In genomic region chr16:70437582-70438324, GRCh38 we compare ENCODE assay signal across 8 cellular contexts. TPM values are rescaled to one million over a fixed set of nuclear protein-coding genes. Genes with fewer than 3 reads are reported as not detected.
A peak's percentile ranks its signal among the peaks of the same experiment; 100 is the strongest.
DNase-seq lines count a peak whose midpoint lies in the region; TF ChIP-seq lines count a peak whose summit lies in the region.

No MANE protein-coding gene starts in this region.

- no peaks in the 10 kb centered on the region for H3K36me3 Mint-ChIP-seq in chondrocyte (ENCODE audit: low read depth)

- H3K4me3 ChIP-seq in NT2/D1 (ENCODE audit: insufficient read length, low read depth): peak overlapping the region; percentile 55
- peak overlapping the region; percentile 44 to 82 for H3K4me3 ChIP-seq in muscle layer of colon (ENCODE audit: low read depth in 1 of 2, low read length in 2 of 2)
- H3K4me3 ChIP-seq in vagina: peak overlapping the region; percentile 69 to 84

- DNase-seq in NCI-H1694 treated with DMSO at 0.1 percent for 48 hours (lab: John Stamatoyannopoulos, UW): peak; percentile 8
- no peak for DNase-seq in NCI-H1694 (lab: John Stamatoyannopoulos, UW)
- no peak for DNase-seq in NT2/D1 (ENCODE audit: low read depth, low spot score)
- no peak for DNase-seq in chondrocyte (ENCODE audit: low spot score)
- no peak for DNase-seq in vagina (ENCODE audit: extremely low spot score in 2 of 2)
- DNase-seq in NOMO-1 treated with dmso at 0.1 percent for 144 hours (lab: John Stamatoyannopoulos, UW; ENCODE audit: unreplicated experiment): no peak
- DNase-seq in NCI-H2196 treated with DMSO at 0.1 percent for 48 hours (lab: John Stamatoyannopoulos, UW; ENCODE audit: unreplicated experiment): no peak

- peaks cover 18% of the 10 kb centered on the region for H3K4me1 ChIP-seq in NT2/D1 (ENCODE audit: insufficient read depth, insufficient read length)
- H3K4me1 ChIP-seq in muscle layer of colon (ENCODE audit: insufficient read depth, low read length): peaks cover 44% of the 10 kb centered on the region
- peaks cover 53% of the 10 kb centered on the region for H3K4me1 ChIP-seq in vagina

- H3K27ac ChIP-seq in muscle layer of colon (ENCODE audit: low read depth, low read length) (peak overlapping the region; percentile 27), vagina (peak overlapping the region; percentile 73)

- no peaks in the 10 kb centered on the region for H3K27me3 Mint-ChIP-seq in chondrocyte (ENCODE audit: low read depth)

- peaks cover 18% of the 10 kb centered on the region for H3K36me3 ChIP-seq in NT2/D1 (ENCODE audit: insufficient read depth, insufficient read length, low read length)
- no peaks in the 10 kb centered on the region for H3K36me3 ChIP-seq in muscle layer of colon (ENCODE audit: insufficient read depth, low read length)
- H3K36me3 ChIP-seq in vagina: no peaks in the 10 kb centered on the region

- TF ChIP-seq CTCF in chondrocyte (IDR thresholded peaks at IDR 0.05): no peak
- TF ChIP-seq CTCF in vagina (IDR thresholded peaks at IDR 0.05): no peak

- H3K4me3 Mint-ChIP-seq in chondrocyte (ENCODE audit: unreplicated experiment): peak overlapping the region; percentile 94

- peaks cover 60% of the 10 kb centered on the region for H3K4me1 Mint-ChIP-seq in chondrocyte (ENCODE audit: low read depth)

- no peak for TF ChIP-seq POLR2A in vagina (IDR thresholded peaks at IDR 0.05)

- H3K27ac Mint-ChIP-seq in chondrocyte (ENCODE audit: unreplicated experiment): peak overlapping the region; percentile 97

- no peaks in the 10 kb centered on the region for H3K27me3 ChIP-seq in NT2/D1 (ENCODE audit: insufficient read depth, insufficient read length)
- no peaks in the 10 kb centered on the region for H3K27me3 ChIP-seq in muscle layer of colon (ENCODE audit: control insufficient read depth in 1 of 2, insufficient read depth in 2 of 2, low read length in 2 of 2)
- H3K27me3 ChIP-seq in vagina: no peaks in the 10 kb centered on the region

- intact Hi-C loops in vagina (cut with DNase I): no loop called here

- H3K9ac ChIP-seq in NT2/D1 (ENCODE audit: insufficient read length, low read depth) (peak overlapping the region; percentile 99), muscle layer of colon (ENCODE audit: low read length) (peak overlapping the region; percentile 64)

- H3K9me3 ChIP-seq in NT2/D1 (ENCODE audit: insufficient read depth, low read length) (no peaks in the 10 kb centered on the region), muscle layer of colon (ENCODE audit: low read length) (no peaks in the 10 kb centered on the region), vagina (no peaks in the 10 kb centered on the region)

- H3K9me3 Mint-ChIP-seq in chondrocyte (ENCODE audit: low read depth): no peaks in the 10 kb centered on the region

RNA-seq across cellular contexts. Expression of gene ST3GAL2, which starts 1.1 kb away (rescaled TPM):
- total RNA-seq in chondrocyte (71.9 to 76.4 TPM (median 72.1 TPM) in 3 replicates), vagina (14.0 TPM)

RNA-seq across cellular contexts. Expression of gene FCSK, which starts 16.6 kb away (rescaled TPM):
- total RNA-seq in chondrocyte (9.2 to 12.9 TPM (median 11.5 TPM) in 3 replicates), vagina (20.6 TPM)
